Comparison of ENCODE assay signal across 8 cellular contexts in the genomic region with DNA sequence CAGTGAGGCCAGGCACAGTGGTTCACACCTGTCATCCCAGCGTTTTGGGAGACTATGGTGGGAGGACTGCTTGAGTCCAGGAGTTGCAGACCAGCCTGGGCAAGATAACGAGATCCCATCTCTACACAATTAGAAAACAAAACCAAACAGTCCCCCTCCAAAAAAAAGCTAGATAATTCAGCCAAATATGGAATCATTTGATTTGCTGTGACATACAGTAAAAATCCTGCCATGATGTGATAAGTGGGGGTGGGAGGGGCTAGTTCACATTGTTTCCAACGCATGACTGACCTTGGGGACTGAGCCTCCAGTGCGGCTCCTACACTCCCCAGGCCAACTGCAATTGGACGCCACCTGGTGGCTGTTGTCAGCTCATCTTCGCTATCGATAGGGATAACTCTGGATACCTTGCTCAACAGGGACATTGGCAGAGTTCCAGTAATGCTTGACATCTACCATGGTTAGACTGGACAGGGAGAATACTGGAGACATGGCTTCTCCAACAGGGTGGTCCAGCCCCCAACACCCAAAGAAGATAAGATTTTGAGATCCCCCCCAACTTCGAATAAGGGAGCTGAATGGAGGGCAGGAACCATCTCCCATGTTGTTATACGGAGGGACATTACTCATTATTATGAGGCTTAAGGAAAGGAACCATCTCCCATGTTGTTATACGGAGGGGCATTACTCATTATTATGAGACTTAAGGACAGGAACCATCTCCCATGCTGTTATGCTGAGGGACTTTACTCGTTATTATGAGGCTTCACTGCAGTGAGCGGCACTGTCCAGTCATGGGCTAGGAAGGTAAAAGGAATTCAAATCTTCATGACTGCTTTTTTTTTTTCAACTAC.
A peak's percentile ranks its signal among the peaks of the same experiment; 100 is the strongest.
DNase-seq lines count a peak whose midpoint lies in the region; ATAC-seq and TF ChIP-seq lines count a peak whose summit lies in the region.

No MANE protein-coding gene starts in this region.

- peak; percentile 80 for DNase-seq in AG08395 (ENCODE audit: low spot score)
- peak; percentile 39 for DNase-seq in NCI-H446 treated with DMSO at 0.1 percent for 48 hours (lab: John Stamatoyannopoulos, UW)
- DNase-seq in choroid plexus epithelial cell (ENCODE audit: low read depth) = peak; percentile 87
- peak; percentile 87 for DNase-seq in left lobe of liver (ENCODE audit: low spot score)
- peak; percentile 39 for DNase-seq in stimulated activated CD8-positive, alpha-beta memory T cell treated with anti-CD3 and anti-CD28 coated beads, Interleukin-12 subunit alpha, Interleukin-12 subunit beta, amount 100 ng/mL, for 1 hour (ENCODE audit: low read depth)

- TF ChIP-seq CTCF in choroid plexus epithelial cell (conservative IDR thresholded peaks at IDR 0.05; ENCODE audit: low read depth, low read length) = peak; percentile 93

- H3K4me3 ChIP-seq in choroid plexus epithelial cell (ENCODE audit: low read depth, low read length) = no peak overlapping the region

- ATAC-seq in GM18867 (IDR thresholded peaks at IDR 0.05; ENCODE audit: unreplicated experiment) (peak; percentile 11), HG03342 (IDR thresholded peaks at IDR 0.05; ENCODE audit: unreplicated experiment) (peak; percentile 10), left lobe of liver (peak; percentile 100)
- ATAC-seq in activated CD4-positive, CD25-positive, alpha-beta regulatory T cell treated with anti-CD3 and anti-CD28 coated beads, Interleukin-2, amount 50 U/mL, for 24 hours = peak; percentile 71 to 75

Comparison
In these comparisons a context has a peak if more than half of its experiments do, and no peak if none do; other contexts are left out.
1. ATAC-seq: peak in every context shown above with its lines; median percentile 100 in left lobe of liver; 73 in activated CD4-positive, CD25-positive, alpha-beta regulatory T cell treated with anti-CD3 and anti-CD28 coated beads, Interleukin-2, amount 50 U/mL, for 24 hours; 11 in GM18867; 10 in HG03342.